In the genomic region with DNA sequence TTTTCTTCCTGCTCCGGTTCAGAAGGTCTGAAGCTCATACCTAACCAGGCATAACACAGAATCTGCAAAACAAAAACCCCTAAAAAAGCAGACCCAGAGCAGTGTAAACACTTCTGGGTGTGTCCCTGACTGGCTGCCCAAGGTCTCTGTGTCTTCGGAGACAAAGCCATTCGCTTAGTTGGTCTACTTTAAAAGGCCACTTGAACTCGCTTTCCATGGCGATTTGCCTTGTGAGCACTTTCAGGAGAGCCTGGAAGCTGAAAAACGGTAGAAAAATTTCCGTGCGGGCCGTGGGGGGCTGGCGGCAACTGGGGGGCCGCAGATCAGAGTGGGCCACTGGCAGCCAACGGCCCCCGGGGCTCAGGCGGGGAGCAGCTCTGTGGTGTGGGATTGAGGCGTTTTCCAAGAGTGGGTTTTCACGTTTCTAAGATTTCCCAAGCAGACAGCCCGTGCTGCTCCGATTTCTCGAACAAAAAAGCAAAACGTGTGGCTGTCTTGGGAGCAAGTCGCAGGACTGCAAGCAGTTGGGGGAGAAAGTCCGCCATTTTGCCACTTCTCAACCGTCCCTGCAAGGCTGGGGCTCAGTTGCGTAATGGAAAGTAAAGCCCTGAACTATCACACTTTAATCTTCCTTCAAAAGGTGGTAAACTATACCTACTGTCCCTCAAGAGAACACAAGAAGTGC, we compare ENCODE assay signal across 1 cellular context.
TF ChIP-seq lines count a peak whose summit lies in the region.

No MANE protein-coding gene starts in this region.

TF ChIP-seq in K562, 482 proteins besides CTCF, POLR2A, EP300 and RAD21 (continued from another document and continues in another):
- TF ChIP-seq SMAD2 (IDR thresholded peaks at IDR 0.05; ENCODE audit: low read depth, low read length) = no peak
- no peak for TF ChIP-seq ZNF785 (CRISPR knock-in tag; IDR thresholded peaks at IDR 0.05)
- no peak for TF ChIP-seq NCOR1 (IDR thresholded peaks at IDR 0.05)
- TF ChIP-seq, protein P1, sequence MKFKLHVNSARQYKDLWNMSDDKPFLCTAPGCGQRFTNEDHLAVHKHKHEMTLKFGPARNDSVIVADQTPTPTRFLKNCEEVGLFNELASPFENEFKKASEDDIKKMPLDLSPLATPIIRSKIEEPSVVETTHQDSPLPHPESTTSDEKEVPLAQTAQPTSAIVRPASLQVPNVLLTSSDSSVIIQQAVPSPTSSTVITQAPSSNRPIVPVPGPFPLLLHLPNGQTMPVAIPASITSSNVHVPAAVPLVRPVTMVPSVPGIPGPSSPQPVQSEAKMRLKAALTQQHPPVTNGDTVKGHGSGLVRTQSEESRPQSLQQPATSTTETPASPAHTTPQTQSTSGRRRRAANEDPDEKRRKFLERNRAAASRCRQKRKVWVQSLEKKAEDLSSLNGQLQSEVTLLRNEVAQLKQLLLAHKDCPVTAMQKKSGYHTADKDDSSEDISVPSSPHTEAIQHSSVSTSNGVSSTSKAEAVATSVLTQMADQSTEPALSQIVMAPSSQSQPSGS (CRISPR knock-in tag; IDR thresholded peaks at IDR 0.05) = no peak
- no peak for TF ChIP-seq ZNF124 (CRISPR knock-in tag; IDR thresholded peaks at IDR 0.05)
- no peak for TF ChIP-seq MXD1 (CRISPR knock-in tag; IDR thresholded peaks at IDR 0.05; ENCODE audit: borderline replicate concordance, poor library complexity, severe bottlenecking)
- 0 out of 4 replicates have a peak, but pooled peaks of 1 of the 2 experiments have one; percentile 49 for TF ChIP-seq KDM4B (IDR thresholded peaks at IDR 0.05; ENCODE audit: borderline replicate concordance in 2 of 2, low read depth in 1 of 2)
- no peak for TF ChIP-seq ZNF263 (CRISPR knock-in tag; IDR thresholded peaks at IDR 0.05; ENCODE audit: borderline replicate concordance)
- TF ChIP-seq C11orf30 (IDR thresholded peaks at IDR 0.05; ENCODE audit: low read depth) = no peak
- TF ChIP-seq, protein P2, sequence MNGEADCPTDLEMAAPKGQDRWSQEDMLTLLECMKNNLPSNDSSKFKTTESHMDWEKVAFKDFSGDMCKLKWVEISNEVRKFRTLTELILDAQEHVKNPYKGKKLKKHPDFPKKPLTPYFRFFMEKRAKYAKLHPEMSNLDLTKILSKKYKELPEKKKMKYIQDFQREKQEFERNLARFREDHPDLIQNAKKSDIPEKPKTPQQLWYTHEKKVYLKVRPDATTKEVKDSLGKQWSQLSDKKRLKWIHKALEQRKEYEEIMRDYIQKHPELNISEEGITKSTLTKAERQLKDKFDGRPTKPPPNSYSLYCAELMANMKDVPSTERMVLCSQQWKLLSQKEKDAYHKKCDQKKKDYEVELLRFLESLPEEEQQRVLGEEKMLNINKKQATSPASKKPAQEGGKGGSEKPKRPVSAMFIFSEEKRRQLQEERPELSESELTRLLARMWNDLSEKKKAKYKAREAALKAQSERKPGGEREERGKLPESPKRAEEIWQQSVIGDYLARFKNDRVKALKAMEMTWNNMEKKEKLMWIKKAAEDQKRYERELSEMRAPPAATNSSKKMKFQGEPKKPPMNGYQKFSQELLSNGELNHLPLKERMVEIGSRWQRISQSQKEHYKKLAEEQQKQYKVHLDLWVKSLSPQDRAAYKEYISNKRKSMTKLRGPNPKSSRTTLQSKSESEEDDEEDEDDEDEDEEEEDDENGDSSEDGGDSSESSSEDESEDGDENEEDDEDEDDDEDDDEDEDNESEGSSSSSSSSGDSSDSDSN (IDR thresholded peaks at IDR 0.05; ENCODE audit: borderline replicate concordance in 1 of 2, low read depth in 2 of 2, low read length in 2 of 2) = no peak
- TF ChIP-seq ERF (CRISPR knock-in tag; IDR thresholded peaks at IDR 0.05) = no peak
- no peak for TF ChIP-seq SMAD4 (CRISPR knock-in tag; conservative IDR thresholded peaks at IDR 0.05)
- no peak for TF ChIP-seq HDAC1 (IDR thresholded peaks at IDR 0.05)
- no peak for TF ChIP-seq HEY1 (CRISPR knock-in tag; IDR thresholded peaks at IDR 0.05; ENCODE audit: borderline replicate concordance)
- peak; percentile 81; the same call in 1 of the 2 replicates for TF ChIP-seq THRAP3 (IDR thresholded peaks at IDR 0.05; ENCODE audit: borderline replicate concordance)
- 0 out of 2 replicates have a peak, but pooled peaks have one; percentile 22 for TF ChIP-seq CREM (IDR thresholded peaks at IDR 0.05; ENCODE audit: low read depth)
- no peak for TF ChIP-seq ZNF766 (CRISPR knock-in tag; conservative IDR thresholded peaks at IDR 0.05)
- TF ChIP-seq MYC (IDR thresholded peaks at IDR 0.05; ENCODE audit: low read depth, low read length) = no peak
- TF ChIP-seq MYC (CRISPR knock-in tag; IDR thresholded peaks at IDR 0.05; ENCODE audit: borderline replicate concordance, low read depth) = peak; percentile 42; the same call in 1 of the 2 replicates
- no peak for TF ChIP-seq CCNT2 (IDR thresholded peaks at IDR 0.05; ENCODE audit: borderline replicate concordance, extremely low read depth, insufficient read length, low read depth, low read length)
- TF ChIP-seq, protein P3, sequence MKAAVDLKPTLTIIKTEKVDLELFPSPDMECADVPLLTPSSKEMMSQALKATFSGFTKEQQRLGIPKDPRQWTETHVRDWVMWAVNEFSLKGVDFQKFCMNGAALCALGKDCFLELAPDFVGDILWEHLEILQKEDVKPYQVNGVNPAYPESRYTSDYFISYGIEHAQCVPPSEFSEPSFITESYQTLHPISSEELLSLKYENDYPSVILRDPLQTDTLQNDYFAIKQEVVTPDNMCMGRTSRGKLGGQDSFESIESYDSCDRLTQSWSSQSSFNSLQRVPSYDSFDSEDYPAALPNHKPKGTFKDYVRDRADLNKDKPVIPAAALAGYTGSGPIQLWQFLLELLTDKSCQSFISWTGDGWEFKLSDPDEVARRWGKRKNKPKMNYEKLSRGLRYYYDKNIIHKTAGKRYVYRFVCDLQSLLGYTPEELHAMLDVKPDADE (conservative IDR thresholded peaks at IDR 0.05; ENCODE audit: control insufficient read depth, low read depth, low read length) = peak; percentile 42; the same call in 1 of the 2 replicates
- no peak for TF ChIP-seq ZSCAN32 (CRISPR knock-in tag; IDR thresholded peaks at IDR 0.05)
- TF ChIP-seq ATF3 (IDR thresholded peaks at IDR 0.05) = peak; percentile 76
- no peak for TF ChIP-seq ATF3 (CRISPR knock-in tag; conservative IDR thresholded peaks at IDR 0.05)
- TF ChIP-seq ZNF217 (CRISPR knock-in tag; IDR thresholded peaks at IDR 0.05) = no peak
- TF ChIP-seq SRF (CRISPR knock-in tag; IDR thresholded peaks at IDR 0.05) = no peak
- TF ChIP-seq ZFX (CRISPR knock-in tag; IDR thresholded peaks at IDR 0.05) = peak; percentile 39
- 0 out of 2 replicates have a peak, but pooled peaks have one; percentile 63 for TF ChIP-seq ATF7 (IDR thresholded peaks at IDR 0.05)
- no peak for TF ChIP-seq SMARCA4 (IDR thresholded peaks at IDR 0.05)
- TF ChIP-seq E2F8 (IDR thresholded peaks at IDR 0.05; ENCODE audit: low read depth, partially characterized antibody) = no peak
- no peak for TF ChIP-seq CREB5 (CRISPR knock-in tag; IDR thresholded peaks at IDR 0.05)
- no peak for TF ChIP-seq PML (IDR thresholded peaks at IDR 0.05; ENCODE audit: low read length)
- TF ChIP-seq KLF16 (IDR thresholded peaks at IDR 0.05) = no peak
- TF ChIP-seq, protein P4, sequence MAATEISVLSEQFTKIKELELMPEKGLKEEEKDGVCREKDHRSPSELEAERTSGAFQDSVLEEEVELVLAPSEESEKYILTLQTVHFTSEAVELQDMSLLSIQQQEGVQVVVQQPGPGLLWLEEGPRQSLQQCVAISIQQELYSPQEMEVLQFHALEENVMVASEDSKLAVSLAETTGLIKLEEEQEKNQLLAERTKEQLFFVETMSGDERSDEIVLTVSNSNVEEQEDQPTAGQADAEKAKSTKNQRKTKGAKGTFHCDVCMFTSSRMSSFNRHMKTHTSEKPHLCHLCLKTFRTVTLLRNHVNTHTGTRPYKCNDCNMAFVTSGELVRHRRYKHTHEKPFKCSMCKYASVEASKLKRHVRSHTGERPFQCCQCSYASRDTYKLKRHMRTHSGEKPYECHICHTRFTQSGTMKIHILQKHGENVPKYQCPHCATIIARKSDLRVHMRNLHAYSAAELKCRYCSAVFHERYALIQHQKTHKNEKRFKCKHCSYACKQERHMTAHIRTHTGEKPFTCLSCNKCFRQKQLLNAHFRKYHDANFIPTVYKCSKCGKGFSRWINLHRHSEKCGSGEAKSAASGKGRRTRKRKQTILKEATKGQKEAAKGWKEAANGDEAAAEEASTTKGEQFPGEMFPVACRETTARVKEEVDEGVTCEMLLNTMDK (IDR thresholded peaks at IDR 0.05; ENCODE audit: borderline replicate concordance, insufficient read depth, low read depth, low read length, poor library complexity, severe bottlenecking) = no peak
- no peak for TF ChIP-seq HDAC2 (IDR thresholded peaks at IDR 0.05)
- TF ChIP-seq, protein P5, sequence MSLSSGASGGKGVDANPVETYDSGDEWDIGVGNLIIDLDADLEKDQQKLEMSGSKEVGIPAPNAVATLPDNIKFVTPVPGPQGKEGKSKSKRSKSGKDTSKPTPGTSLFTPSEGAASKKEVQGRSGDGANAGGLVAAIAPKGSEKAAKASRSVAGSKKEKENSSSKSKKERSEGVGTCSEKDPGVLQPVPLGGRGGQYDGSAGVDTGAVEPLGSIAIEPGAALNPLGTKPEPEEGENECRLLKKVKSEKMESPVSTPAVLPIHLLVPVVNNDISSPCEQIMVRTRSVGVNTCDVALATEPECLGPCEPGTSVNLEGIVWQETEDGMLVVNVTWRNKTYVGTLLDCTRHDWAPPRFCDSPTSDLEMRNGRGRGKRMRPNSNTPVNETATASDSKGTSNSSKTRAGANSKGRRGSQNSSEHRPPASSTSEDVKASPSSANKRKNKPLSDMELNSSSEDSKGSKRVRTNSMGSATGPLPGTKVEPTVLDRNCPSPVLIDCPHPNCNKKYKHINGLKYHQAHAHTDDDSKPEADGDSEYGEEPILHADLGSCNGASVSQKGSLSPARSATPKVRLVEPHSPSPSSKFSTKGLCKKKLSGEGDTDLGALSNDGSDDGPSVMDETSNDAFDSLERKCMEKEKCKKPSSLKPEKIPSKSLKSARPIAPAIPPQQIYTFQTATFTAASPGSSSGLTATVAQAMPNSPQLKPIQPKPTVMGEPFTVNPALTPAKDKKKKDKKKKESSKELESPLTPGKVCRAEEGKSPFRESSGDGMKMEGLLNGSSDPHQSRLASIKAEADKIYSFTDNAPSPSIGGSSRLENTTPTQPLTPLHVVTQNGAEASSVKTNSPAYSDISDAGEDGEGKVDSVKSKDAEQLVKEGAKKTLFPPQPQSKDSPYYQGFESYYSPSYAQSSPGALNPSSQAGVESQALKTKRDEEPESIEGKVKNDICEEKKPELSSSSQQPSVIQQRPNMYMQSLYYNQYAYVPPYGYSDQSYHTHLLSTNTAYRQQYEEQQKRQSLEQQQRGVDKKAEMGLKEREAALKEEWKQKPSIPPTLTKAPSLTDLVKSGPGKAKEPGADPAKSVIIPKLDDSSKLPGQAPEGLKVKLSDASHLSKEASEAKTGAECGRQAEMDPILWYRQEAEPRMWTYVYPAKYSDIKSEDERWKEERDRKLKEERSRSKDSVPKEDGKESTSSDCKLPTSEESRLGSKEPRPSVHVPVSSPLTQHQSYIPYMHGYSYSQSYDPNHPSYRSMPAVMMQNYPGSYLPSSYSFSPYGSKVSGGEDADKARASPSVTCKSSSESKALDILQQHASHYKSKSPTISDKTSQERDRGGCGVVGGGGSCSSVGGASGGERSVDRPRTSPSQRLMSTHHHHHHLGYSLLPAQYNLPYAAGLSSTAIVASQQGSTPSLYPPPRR (CRISPR knock-in tag; IDR thresholded peaks at IDR 0.05; ENCODE audit: borderline replicate concordance) = no peak
- no peak for TF ChIP-seq ZNF586 (CRISPR knock-in tag; conservative IDR thresholded peaks at IDR 0.05)
- peak; percentile 48 for TF ChIP-seq TAF1 (IDR thresholded peaks at IDR 0.05; ENCODE audit: control insufficient read depth, extremely low read depth, insufficient read depth, low read length, severe bottlenecking)
- TF ChIP-seq, protein P6, sequence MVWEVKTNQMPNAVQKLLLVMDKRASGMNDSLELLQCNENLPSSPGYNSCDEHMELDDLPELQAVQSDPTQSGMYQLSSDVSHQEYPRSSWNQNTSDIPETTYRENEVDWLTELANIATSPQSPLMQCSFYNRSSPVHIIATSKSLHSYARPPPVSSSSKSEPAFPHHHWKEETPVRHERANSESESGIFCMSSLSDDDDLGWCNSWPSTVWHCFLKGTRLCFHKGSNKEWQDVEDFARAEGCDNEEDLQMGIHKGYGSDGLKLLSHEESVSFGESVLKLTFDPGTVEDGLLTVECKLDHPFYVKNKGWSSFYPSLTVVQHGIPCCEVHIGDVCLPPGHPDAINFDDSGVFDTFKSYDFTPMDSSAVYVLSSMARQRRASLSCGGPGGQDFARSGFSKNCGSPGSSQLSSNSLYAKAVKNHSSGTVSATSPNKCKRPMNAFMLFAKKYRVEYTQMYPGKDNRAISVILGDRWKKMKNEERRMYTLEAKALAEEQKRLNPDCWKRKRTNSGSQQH (CRISPR knock-in tag; IDR thresholded peaks at IDR 0.05) = no peak
